3 cellular contexts compared by ENCODE assay signal in the genomic region with DNA sequence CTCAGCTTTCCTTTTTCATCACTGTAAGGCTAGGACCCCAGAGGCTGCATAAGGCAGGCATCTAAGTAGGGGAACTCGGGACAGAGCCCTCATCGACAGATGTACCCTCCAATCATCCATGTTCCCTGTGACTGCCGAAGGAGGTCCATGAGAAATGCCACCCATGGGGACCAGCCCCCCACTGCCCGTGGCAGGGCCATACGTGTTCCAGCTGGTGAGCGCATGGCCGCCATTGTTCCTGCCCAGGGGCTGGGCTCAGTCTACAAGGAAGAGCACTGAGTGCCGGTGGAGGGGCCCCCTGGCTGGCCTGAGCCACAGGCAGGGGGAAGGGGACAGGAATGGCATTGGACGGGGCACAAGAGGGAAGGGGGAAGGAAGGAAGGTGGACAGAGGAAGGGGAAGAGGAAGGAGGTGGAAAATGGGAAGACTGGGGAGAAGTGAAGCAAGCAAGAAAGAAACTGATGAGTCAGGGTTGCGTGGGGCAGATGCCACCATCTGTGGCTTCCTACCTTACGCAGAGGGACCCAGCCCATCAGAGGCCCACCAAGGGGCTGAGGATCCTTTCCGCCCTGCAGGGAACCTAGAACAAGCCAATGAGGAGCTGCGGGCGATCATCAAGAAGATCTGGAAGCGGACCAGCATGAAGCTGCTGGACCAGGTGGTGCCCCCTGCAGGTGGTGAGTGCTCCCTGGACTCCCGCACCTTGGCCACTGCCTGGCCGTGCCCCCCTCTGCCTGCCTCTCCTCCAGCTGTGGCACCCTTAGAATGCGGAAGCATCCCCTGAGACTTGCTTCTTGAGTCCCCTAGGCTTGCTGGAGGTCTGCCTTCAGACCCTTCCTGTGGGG.
TF ChIP-seq lines count a peak whose summit lies in the region.

No MANE protein-coding gene starts in this region.

TF ChIP-seq in HCT116, 20 proteins besides CTCF, POLR2A, EP300 and RAD21:
- TF ChIP-seq EZH2 (IDR thresholded peaks at IDR 0.05) (no peak), SIN3A (IDR thresholded peaks at IDR 0.05; ENCODE audit: low read depth) (no peak), JUND (IDR thresholded peaks at IDR 0.05) (no peak), ELF1 (IDR thresholded peaks at IDR 0.05; ENCODE audit: borderline replicate concordance, low read depth) (no peak), SP1 (IDR thresholded peaks at IDR 0.05; ENCODE audit: low read depth) (no peak), ZNF274 (IDR thresholded peaks at IDR 0.05; ENCODE audit: low read depth, low read length) (no peak), EGR1 (IDR thresholded peaks at IDR 0.05; ENCODE audit: low read depth) (no peak), YY1 (IDR thresholded peaks at IDR 0.05; ENCODE audit: extremely low read depth, insufficient replicate concordance, low read depth, low read length) (no peak)
- TF ChIP-seq, protein P1, sequence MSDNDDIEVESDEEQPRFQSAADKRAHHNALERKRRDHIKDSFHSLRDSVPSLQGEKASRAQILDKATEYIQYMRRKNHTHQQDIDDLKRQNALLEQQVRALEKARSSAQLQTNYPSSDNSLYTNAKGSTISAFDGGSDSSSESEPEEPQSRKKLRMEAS (IDR thresholded peaks at IDR 0.05): no peak
TF ChIP-seq in HCT116: peak in this region for 0.

TF ChIP-seq in K562, 482 proteins besides CTCF, POLR2A, EP300 and RAD21:
- no peak for TF ChIP-seq CBX3 (IDR thresholded peaks at IDR 0.05; ENCODE audit: borderline replicate concordance in 1 of 2, low read length in 2 of 2)
- no peak for TF ChIP-seq TAF1 (IDR thresholded peaks at IDR 0.05; ENCODE audit: control insufficient read depth, extremely low read depth, insufficient read depth, low read length, severe bottlenecking)
- peak; percentile 30; the same call in 1 of the 2 replicates for TF ChIP-seq C11orf30 (IDR thresholded peaks at IDR 0.05; ENCODE audit: low read depth)
- TF ChIP-seq MAFG (tag; conservative IDR thresholded peaks at IDR 0.05): 0 out of 2 replicates have a peak, but pooled peaks have one; percentile 11
- TF ChIP-seq, protein P2, sequence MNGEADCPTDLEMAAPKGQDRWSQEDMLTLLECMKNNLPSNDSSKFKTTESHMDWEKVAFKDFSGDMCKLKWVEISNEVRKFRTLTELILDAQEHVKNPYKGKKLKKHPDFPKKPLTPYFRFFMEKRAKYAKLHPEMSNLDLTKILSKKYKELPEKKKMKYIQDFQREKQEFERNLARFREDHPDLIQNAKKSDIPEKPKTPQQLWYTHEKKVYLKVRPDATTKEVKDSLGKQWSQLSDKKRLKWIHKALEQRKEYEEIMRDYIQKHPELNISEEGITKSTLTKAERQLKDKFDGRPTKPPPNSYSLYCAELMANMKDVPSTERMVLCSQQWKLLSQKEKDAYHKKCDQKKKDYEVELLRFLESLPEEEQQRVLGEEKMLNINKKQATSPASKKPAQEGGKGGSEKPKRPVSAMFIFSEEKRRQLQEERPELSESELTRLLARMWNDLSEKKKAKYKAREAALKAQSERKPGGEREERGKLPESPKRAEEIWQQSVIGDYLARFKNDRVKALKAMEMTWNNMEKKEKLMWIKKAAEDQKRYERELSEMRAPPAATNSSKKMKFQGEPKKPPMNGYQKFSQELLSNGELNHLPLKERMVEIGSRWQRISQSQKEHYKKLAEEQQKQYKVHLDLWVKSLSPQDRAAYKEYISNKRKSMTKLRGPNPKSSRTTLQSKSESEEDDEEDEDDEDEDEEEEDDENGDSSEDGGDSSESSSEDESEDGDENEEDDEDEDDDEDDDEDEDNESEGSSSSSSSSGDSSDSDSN (IDR thresholded peaks at IDR 0.05; ENCODE audit: borderline replicate concordance in 1 of 2, low read depth in 2 of 2, low read length in 2 of 2): no peak
- TF ChIP-seq ZNF316 (IDR thresholded peaks at IDR 0.05): peak; percentile 59
- TF ChIP-seq HNRNPLL (IDR thresholded peaks at IDR 0.05; ENCODE audit: low read depth, low read length, poor library complexity, severe bottlenecking): no peak
- TF ChIP-seq, protein P3, sequence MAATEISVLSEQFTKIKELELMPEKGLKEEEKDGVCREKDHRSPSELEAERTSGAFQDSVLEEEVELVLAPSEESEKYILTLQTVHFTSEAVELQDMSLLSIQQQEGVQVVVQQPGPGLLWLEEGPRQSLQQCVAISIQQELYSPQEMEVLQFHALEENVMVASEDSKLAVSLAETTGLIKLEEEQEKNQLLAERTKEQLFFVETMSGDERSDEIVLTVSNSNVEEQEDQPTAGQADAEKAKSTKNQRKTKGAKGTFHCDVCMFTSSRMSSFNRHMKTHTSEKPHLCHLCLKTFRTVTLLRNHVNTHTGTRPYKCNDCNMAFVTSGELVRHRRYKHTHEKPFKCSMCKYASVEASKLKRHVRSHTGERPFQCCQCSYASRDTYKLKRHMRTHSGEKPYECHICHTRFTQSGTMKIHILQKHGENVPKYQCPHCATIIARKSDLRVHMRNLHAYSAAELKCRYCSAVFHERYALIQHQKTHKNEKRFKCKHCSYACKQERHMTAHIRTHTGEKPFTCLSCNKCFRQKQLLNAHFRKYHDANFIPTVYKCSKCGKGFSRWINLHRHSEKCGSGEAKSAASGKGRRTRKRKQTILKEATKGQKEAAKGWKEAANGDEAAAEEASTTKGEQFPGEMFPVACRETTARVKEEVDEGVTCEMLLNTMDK (IDR thresholded peaks at IDR 0.05; ENCODE audit: borderline replicate concordance, insufficient read depth, low read depth, low read length, poor library complexity, severe bottlenecking): peak; percentile 21

TF ChIP-seq in HepG2, 621 proteins besides CTCF, POLR2A, EP300 and RAD21:
- TF ChIP-seq, protein P4, sequence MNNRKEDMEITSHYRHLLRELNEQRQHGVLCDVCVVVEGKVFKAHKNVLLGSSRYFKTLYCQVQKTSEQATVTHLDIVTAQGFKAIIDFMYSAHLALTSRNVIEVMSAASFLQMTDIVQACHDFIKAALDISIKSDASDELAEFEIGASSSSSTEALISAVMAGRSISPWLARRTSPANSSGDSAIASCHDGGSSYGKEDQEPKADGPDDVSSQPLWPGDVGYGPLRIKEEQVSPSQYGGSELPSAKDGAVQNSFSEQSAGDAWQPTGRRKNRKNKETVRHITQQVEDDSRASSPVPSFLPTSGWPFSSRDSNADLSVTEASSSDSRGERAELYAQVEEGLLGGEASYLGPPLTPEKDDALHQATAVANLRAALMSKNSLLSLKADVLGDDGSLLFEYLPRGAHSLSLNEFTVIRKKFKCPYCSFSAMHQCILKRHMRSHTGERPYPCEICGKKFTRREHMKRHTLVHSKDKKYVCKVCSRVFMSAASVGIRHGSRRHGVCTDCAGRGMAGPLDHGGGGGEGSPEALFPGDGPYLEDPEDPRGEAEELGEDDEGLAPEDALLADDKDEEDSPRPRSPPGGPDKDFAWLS (CRISPR knock-in tag; IDR thresholded peaks at IDR 0.05; ENCODE audit: borderline replicate concordance): no peak
- TF ChIP-seq MAFK (conservative IDR thresholded peaks at IDR 0.05 in 1 of 2, IDR thresholded peaks at IDR 0.05 in 1 of 2; ENCODE audit: low read length in 2 of 2) (peak in 1 of 2 experiments; percentile 36; a peak in 1 of 4 replicates), ARID2 (CRISPR knock-in tag; IDR thresholded peaks at IDR 0.05; ENCODE audit: borderline replicate concordance) (no peak), ZNF569 (CRISPR knock-in tag; IDR thresholded peaks at IDR 0.05; ENCODE audit: borderline replicate concordance) (no peak), ZNF263 (CRISPR knock-in tag; IDR thresholded peaks at IDR 0.05) (0 out of 2 replicates have a peak, but pooled peaks have one; percentile 35), NR2F1 (CRISPR knock-in tag; IDR thresholded peaks at IDR 0.05) (no peak), TBP (CRISPR knock-in tag; IDR thresholded peaks at IDR 0.05) (no peak)
- TF ChIP-seq, protein P5, sequence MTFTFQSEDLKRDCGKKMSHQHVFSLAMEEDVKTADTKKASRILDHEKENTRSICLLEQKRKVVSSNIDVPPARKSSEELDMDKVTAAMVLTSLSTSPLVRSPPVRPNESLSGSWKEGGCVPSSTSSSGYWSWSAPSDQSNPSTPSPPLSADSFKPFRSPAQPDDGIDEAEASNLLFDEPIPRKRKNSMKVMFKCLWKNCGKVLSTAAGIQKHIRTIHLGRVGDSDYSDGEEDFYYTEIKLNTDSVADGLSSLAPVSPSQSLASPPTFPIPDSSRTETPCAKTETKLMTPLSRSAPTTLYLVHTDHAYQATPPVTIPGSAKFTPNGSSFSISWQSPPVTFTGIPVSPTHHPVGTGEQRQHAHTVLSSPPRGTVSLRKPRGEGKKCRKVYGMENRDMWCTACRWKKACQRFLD (CRISPR knock-in tag; IDR thresholded peaks at IDR 0.05; ENCODE audit: borderline replicate concordance): no peak
- TF ChIP-seq, protein P6, sequence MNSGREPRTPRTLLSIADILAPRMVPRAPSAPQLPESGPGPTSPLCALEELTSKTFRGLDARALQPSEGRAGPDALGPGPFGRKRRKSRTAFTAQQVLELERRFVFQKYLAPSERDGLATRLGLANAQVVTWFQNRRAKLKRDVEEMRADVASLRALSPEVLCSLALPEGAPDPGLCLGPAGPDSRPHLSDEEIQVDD (CRISPR knock-in tag; IDR thresholded peaks at IDR 0.05; ENCODE audit: borderline replicate concordance): no peak
- TF ChIP-seq, protein P7, sequence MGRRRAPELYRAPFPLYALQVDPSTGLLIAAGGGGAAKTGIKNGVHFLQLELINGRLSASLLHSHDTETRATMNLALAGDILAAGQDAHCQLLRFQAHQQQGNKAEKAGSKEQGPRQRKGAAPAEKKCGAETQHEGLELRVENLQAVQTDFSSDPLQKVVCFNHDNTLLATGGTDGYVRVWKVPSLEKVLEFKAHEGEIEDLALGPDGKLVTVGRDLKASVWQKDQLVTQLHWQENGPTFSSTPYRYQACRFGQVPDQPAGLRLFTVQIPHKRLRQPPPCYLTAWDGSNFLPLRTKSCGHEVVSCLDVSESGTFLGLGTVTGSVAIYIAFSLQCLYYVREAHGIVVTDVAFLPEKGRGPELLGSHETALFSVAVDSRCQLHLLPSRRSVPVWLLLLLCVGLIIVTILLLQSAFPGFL (CRISPR knock-in tag; IDR thresholded peaks at IDR 0.05): no peak
TF ChIP-seq in HepG2: peak in this region for 2.
